10 cellular contexts compared by ENCODE assay signal in genomic region chr1:89823679-89824292, GRCh38. TPM values are rescaled to one million over a fixed set of nuclear protein-coding genes. Genes with fewer than 3 reads are reported as not detected.
DNase-seq lines count a peak whose midpoint lies in the region; ATAC-seq and TF ChIP-seq lines count a peak whose summit lies in the region.
"Had no signal": no experiment of that assay in that cellular context is flagged by ENCODE, and none has a peak within 500 bp of the region (broad histone marks: within the 10 kb centered on the region; RNA-seq: fewer than 3 reads in every experiment).

No MANE protein-coding gene starts in this region.

- no peaks in the 10 kb centered on the region for H3K27me3 Mint-ChIP-seq in T-helper 17 cell

- peak overlapping the region; percentile 23 for H3K9ac ChIP-seq in mesenchymal stem cell (ENCODE audit: low read length)

- no peak overlapping the region for H2BK120ac ChIP-seq in mesenchymal stem cell (ENCODE audit: low read depth, low read length)

- H2BK12ac ChIP-seq in mesenchymal stem cell (ENCODE audit: low read length in 2 of 2), result peak overlapping the region in 1 of 2 experiments; percentile 10

- H3K4me1 ChIP-seq in mesenchymal stem cell (ENCODE audit: control insufficient read depth, insufficient read depth, low read depth, low read length) (peaks cover 11% of the 10 kb centered on the region), right atrium auricular region (peaks cover 0 to 30% of the 10 kb centered on the region in 2 donors)

- H3K36me3 ChIP-seq in mesenchymal stem cell (ENCODE audit: control insufficient read depth in 1 of 2, insufficient read depth in 2 of 2, low read depth in 1 of 2, low read length in 2 of 2), result no peaks in the 10 kb centered on the region
- H3K36me3 ChIP-seq in right atrium auricular region, result no peaks in the 10 kb centered on the region

- peak; percentile 14 for ATAC-seq in HG02759 (IDR thresholded peaks at IDR 0.05; ENCODE audit: unreplicated experiment)
- no peak for ATAC-seq in T-helper 17 cell
- ATAC-seq in HG02970 (IDR thresholded peaks at IDR 0.05; ENCODE audit: low FRiP score, unreplicated experiment), result no peak
- ATAC-seq: activated CD4-positive, CD25-positive, alpha-beta regulatory T cell treated with anti-CD3 and anti-CD28 coated beads, Interleukin-2, amount 50 U/mL, for 24 hours had no signal

- no peak overlapping the region for H4K8ac ChIP-seq in mesenchymal stem cell (ENCODE audit: low read length)

- peak overlapping the region in 1 of 2 experiments; percentile 18 for H3K14ac ChIP-seq in mesenchymal stem cell (ENCODE audit: low read length in 2 of 2)

- TF ChIP-seq CTCF in right atrium auricular region (IDR thresholded peaks at IDR 0.05), result no peak

- no peak overlapping the region for H2AK5ac ChIP-seq in mesenchymal stem cell (ENCODE audit: low read length, severe bottlenecking)

- no peak overlapping the region for H2BK5ac ChIP-seq in mesenchymal stem cell (ENCODE audit: low read depth, low read length, poor library complexity, severe bottlenecking)

- no peaks in the 10 kb centered on the region for H3K36me3 Mint-ChIP-seq in T-helper 17 cell (ENCODE audit: low read depth)

- peak overlapping the region; percentile 84 for H3K27ac ChIP-seq in mesenchymal stem cell (ENCODE audit: low read length, poor library complexity, severe bottlenecking)
- peak overlapping the region in 1 of 2 donors; percentile 2 for H3K27ac ChIP-seq in right atrium auricular region

- no peak overlapping the region for H2AFZ ChIP-seq in mesenchymal stem cell (ENCODE audit: low read depth, low read length)

- no peak overlapping the region for H3K4me3 ChIP-seq in mesenchymal stem cell (ENCODE audit: insufficient read depth in 1 of 2, low read depth in 1 of 2, low read length in 2 of 2)
- no peak overlapping the region for H3K4me3 ChIP-seq in right atrium auricular region

- H3K4me2 ChIP-seq in mesenchymal stem cell (ENCODE audit: low read length, poor library complexity, severe bottlenecking), result peak overlapping the region; percentile 46

- peaks cover 0 to 19% of the 10 kb centered on the region in 2 experiments for H3K27me3 ChIP-seq in mesenchymal stem cell (ENCODE audit: control insufficient read depth in 1 of 2, insufficient read depth in 1 of 2, low read length in 2 of 2)
- H3K27me3 ChIP-seq in right atrium auricular region, result no peaks in the 10 kb centered on the region

- DNase-seq in Caki2 (ENCODE audit: low read depth) (peak; percentile 75), T-helper 17 cell (no peak), mesenchymal stem cell (no peak), right atrium auricular region (ENCODE audit: low spot score) (no peak), hypothalamus (lab: John Stamatoyannopoulos, UW) (no peak), 8988T (no peak)
- DNase-seq: activated naive CD4-positive, alpha-beta T cell treated with anti-CD3 and anti-CD28 coated beads for 36 hours had no signal

- H3K79me1 ChIP-seq in mesenchymal stem cell (replicated peaks; ENCODE audit: low read length, poor library complexity, severe bottlenecking), result peaks cover 17% of the 10 kb centered on the region

- peaks cover 27% of the 10 kb centered on the region for H3K4me1 Mint-ChIP-seq in T-helper 17 cell

- no peak overlapping the region for H4K91ac ChIP-seq in mesenchymal stem cell (ENCODE audit: low read length)

- H3K27ac Mint-ChIP-seq in T-helper 17 cell, result peak overlapping the region; percentile 89
- H3K27ac Mint-ChIP-seq: activated naive CD4-positive, alpha-beta T cell treated with anti-CD3 and anti-CD28 coated beads for 36 hours had no signal

- in situ Hi-C loops in Caki2 (cut with HindIII; ENCODE audit: low pct_unique_long_range_greater_than_20kb, low sequenced_read_pairs), result no loop called here

- no peak overlapping the region for H3K23ac ChIP-seq in mesenchymal stem cell (ENCODE audit: low read length in 2 of 2)

- H3K9me3 ChIP-seq in T-helper 17 cell (ENCODE audit: control insufficient read depth, low read length, poor library complexity, severe bottlenecking) (no peaks in the 10 kb centered on the region), mesenchymal stem cell (ENCODE audit: control insufficient read depth, low read length) (no peaks in the 10 kb centered on the region), right atrium auricular region (no peaks in the 10 kb centered on the region)

- no peak overlapping the region for H3K18ac ChIP-seq in mesenchymal stem cell (ENCODE audit: low read depth in 1 of 2, low read length in 2 of 2)

- 73% methylated on average over 6 of the region's 6 CpGs for WGBS in mesenchymal stem cell

- no peak overlapping the region for H3K4me3 Mint-ChIP-seq in T-helper 17 cell
- H3K4me3 Mint-ChIP-seq: activated naive CD4-positive, alpha-beta T cell treated with anti-CD3 and anti-CD28 coated beads for 36 hours had no signal

- H2BK15ac ChIP-seq in mesenchymal stem cell (ENCODE audit: low read depth, poor library complexity, severe bottlenecking), result no peak overlapping the region

- no peak overlapping the region for H3K4ac ChIP-seq in mesenchymal stem cell (ENCODE audit: low read depth in 1 of 2, low read length in 2 of 2)

RNA-seq across cellular contexts. Expression of gene LRRC8D, which starts 3.0 kb away (rescaled TPM):
- total RNA-seq in Caki2 (2014; rRNA removed; shearing (Covaris generic); ENCODE audit: low replicate concordance), result 28.5 and 38.4 TPM in 2 replicates
- total RNA-seq in T-helper 17 cell (10 to 100 TPM; 28.3 to 33.5 TPM), right atrium auricular region (10 to 100 TPM in 1 of 2 donors, 1 to 10 TPM in 1; 9.0 to 10.9 TPM)
- polyA plus RNA-seq in mesenchymal stem cell (2013, experiment 1 of 2), result 28.0 TPM
- 28.7 TPM for polyA plus RNA-seq in mesenchymal stem cell (2013, experiment 2 of 2)
